ENCODE assay signal across 14 cellular contexts in genomic region chr4:153490985-153491483, GRCh38. TPM values are rescaled to one million over a fixed set of nuclear protein-coding genes. Genes with fewer than 3 reads are reported as not detected.
DNase-seq lines count a peak whose midpoint lies in the region; ATAC-seq and TF ChIP-seq lines count a peak whose summit lies in the region.
"Had no signal": no experiment of that assay in that cellular context is flagged by ENCODE, and none has a peak within 500 bp of the region (broad histone marks: within the 10 kb centered on the region; RNA-seq: fewer than 3 reads in every experiment).

No MANE protein-coding gene starts in this region.

- POLR2A ChIA-PET in activated CD4-positive, alpha-beta T cell treated with anti-CD3 and anti-CD28 coated beads, Interleukin-2, amount 10 ng/mL, durations not matched to agents 7 days and 5 days (lab: Charles Lee) = no interaction called here

- ATAC-seq in activated T-helper 17 cell treated with anti-CD3 and anti-CD28 coated beads, Interleukin-2, amount 50 U/mL, for 72 hours (replicated peaks) = no peak
- no peak for ATAC-seq in HG03432 (IDR thresholded peaks at IDR 0.05; ENCODE audit: unreplicated experiment)
- ATAC-seq: left cardiac atrium had no signal

- peaks cover 15% of the 10 kb centered on the region for H3K79me2 ChIP-seq in Karpas-422 (ENCODE audit: low read length)
- H3K79me2 ChIP-seq: parathyroid adenoma had no signal

- H3K9me3 Mint-ChIP-seq in activated CD4-positive, alpha-beta T cell treated with anti-CD3 and anti-CD28 coated beads, Interleukin-2, amount 10 ng/mL, durations not matched to agents 7 days and 5 days = no peaks in the 10 kb centered on the region
- H3K9me3 Mint-ChIP-seq in activated T-helper 17 cell treated with anti-CD3 and anti-CD28 coated beads, Interleukin-2, amount 50 U/mL, for 72 hours = no peaks in the 10 kb centered on the region
- H3K9me3 Mint-ChIP-seq in nephron = no peaks in the 10 kb centered on the region

- peaks cover 91% of the 10 kb centered on the region for H3K4me1 Mint-ChIP-seq in activated CD4-positive, alpha-beta T cell treated with anti-CD3 and anti-CD28 coated beads, Interleukin-2, amount 10 ng/mL, durations not matched to agents 7 days and 5 days
- H3K4me1 Mint-ChIP-seq in activated T-helper 17 cell treated with anti-CD3 and anti-CD28 coated beads, Interleukin-2, amount 50 U/mL, for 72 hours = peaks cover 69% of the 10 kb centered on the region
- H3K4me1 Mint-ChIP-seq in nephron = peaks cover 76% of the 10 kb centered on the region

- H3K4me3 Mint-ChIP-seq in activated CD4-positive, alpha-beta T cell treated with anti-CD3 and anti-CD28 coated beads, Interleukin-2, amount 10 ng/mL, durations not matched to agents 7 days and 5 days = peak overlapping the region; percentile 38
- peak overlapping the region; percentile 78 for H3K4me3 Mint-ChIP-seq in activated T-helper 17 cell treated with anti-CD3 and anti-CD28 coated beads, Interleukin-2, amount 50 U/mL, for 72 hours
- H3K4me3 Mint-ChIP-seq in nephron = no peak overlapping the region

- no peak overlapping the region for H3K4me2 ChIP-seq in Karpas-422 (ENCODE audit: low read depth, low read length, poor library complexity, severe bottlenecking)

- no peaks in the 10 kb centered on the region for H3K27me3 Mint-ChIP-seq in activated CD4-positive, alpha-beta T cell treated with anti-CD3 and anti-CD28 coated beads, Interleukin-2, amount 10 ng/mL, durations not matched to agents 7 days and 5 days
- H3K27me3 Mint-ChIP-seq in activated T-helper 17 cell treated with anti-CD3 and anti-CD28 coated beads, Interleukin-2, amount 50 U/mL, for 72 hours = no peaks in the 10 kb centered on the region
- H3K27me3 Mint-ChIP-seq in nephron (ENCODE audit: low read depth) = no peaks in the 10 kb centered on the region

- H3K9me2 ChIP-seq in Karpas-422 (replicated peaks; ENCODE audit: insufficient read depth, low read length) = no peaks in the 10 kb centered on the region

- peaks cover 37% of the 10 kb centered on the region for H3K4me1 ChIP-seq in Karpas-422 (ENCODE audit: low read length)
- H3K4me1 ChIP-seq: parathyroid adenoma had no signal

- H3K27ac ChIP-seq in Karpas-422 (ENCODE audit: low read length) = no peak overlapping the region
- H3K27ac ChIP-seq: parathyroid adenoma had no signal

- no peak overlapping the region for H3K4me3 ChIP-seq in Karpas-422 (ENCODE audit: low read length)
- H3K4me3 ChIP-seq: skin epidermis had no signal

- DNase-seq in activated CD4-positive, alpha-beta T cell treated with anti-CD3 and anti-CD28 coated beads, Interleukin-2, amount 10 ng/mL, durations not matched to agents 7 days and 5 days = no peak
- no peak for DNase-seq in activated CD4-positive, alpha-beta T cell treated with anti-CD3 and anti-CD28 coated beads, Interleukin-2, amount 50 U/mL, for 1 hour
- DNase-seq in Karpas-422 (no peak), A172 (ENCODE audit: low spot score) (no peak)
- DNase-seq: GDM1, left cardiac atrium, NCI-H345, SIG-M5 had no signal

- no peak overlapping the region for H3K9ac ChIP-seq in Karpas-422 (ENCODE audit: low read length)
- H3K9ac ChIP-seq: parathyroid adenoma had no signal

- H3K27ac Mint-ChIP-seq in activated CD4-positive, alpha-beta T cell treated with anti-CD3 and anti-CD28 coated beads, Interleukin-2, amount 10 ng/mL, durations not matched to agents 7 days and 5 days = peak overlapping the region; percentile 94
- peak overlapping the region; percentile 35 for H3K27ac Mint-ChIP-seq in activated T-helper 17 cell treated with anti-CD3 and anti-CD28 coated beads, Interleukin-2, amount 50 U/mL, for 72 hours
- H3K27ac Mint-ChIP-seq in nephron = peak overlapping the region in 2 of 3 experiments; percentile 6 to 37

- H3K27me3 ChIP-seq in Karpas-422 (ENCODE audit: low read length) = no peaks in the 10 kb centered on the region

- H3K36me3 Mint-ChIP-seq in activated CD4-positive, alpha-beta T cell treated with anti-CD3 and anti-CD28 coated beads, Interleukin-2, amount 10 ng/mL, durations not matched to agents 7 days and 5 days (ENCODE audit: low read depth) = peaks cover 26% of the 10 kb centered on the region
- H3K36me3 Mint-ChIP-seq in activated T-helper 17 cell treated with anti-CD3 and anti-CD28 coated beads, Interleukin-2, amount 50 U/mL, for 72 hours (ENCODE audit: low read depth) = peaks cover 53% of the 10 kb centered on the region
- H3K36me3 Mint-ChIP-seq in nephron (ENCODE audit: low read depth) = peaks cover 9% of the 10 kb centered on the region

- peaks cover 91% of the 10 kb centered on the region for H4K20me1 ChIP-seq in Karpas-422 (ENCODE audit: insufficient read depth, low read depth, low read length)

- CTCF ChIA-PET in activated CD4-positive, alpha-beta T cell treated with anti-CD3 and anti-CD28 coated beads, Interleukin-2, amount 10 ng/mL, durations not matched to agents 7 days and 5 days (lab: Charles Lee) = no interaction called here

- no peak for TF ChIP-seq CTCF in nephron (IDR thresholded peaks at IDR 0.05; ENCODE audit: unreplicated experiment in 3 of 3)

- peak; percentile 27 for TF ChIP-seq POLR2A in GM19099 (IDR thresholded peaks at IDR 0.05; ENCODE audit: extremely low read depth, insufficient read length, low read depth)

- no peaks in the 10 kb centered on the region for H3K9me3 ChIP-seq in Karpas-422 (ENCODE audit: low read length)

- H2AFZ ChIP-seq in Karpas-422 (ENCODE audit: low read length) = no peak overlapping the region
- H2AFZ ChIP-seq: parathyroid adenoma had no signal

- H3K36me3 ChIP-seq in Karpas-422 (ENCODE audit: insufficient read depth, low read length) = 0 out of 2 replicates have a peak, but pooled peaks cover 4% of the 10 kb centered on the region

RNA-seq across cellular contexts. Expression of gene TMEM131L, which starts 24.9 kb away (rescaled TPM):
- total RNA-seq in activated CD4-positive, alpha-beta T cell treated with anti-CD3 and anti-CD28 coated beads, Interleukin-2, amount 10 ng/mL, durations not matched to agents 7 days and 5 days = 10 to 100 TPM; 49.3 to 56.0 TPM
- total RNA-seq in activated T-helper 17 cell treated with anti-CD3 and anti-CD28 coated beads, Interleukin-2, amount 50 U/mL, for 72 hours = 10 to 100 TPM; 19.1 to 30.9 TPM
- 28.0 and 54.8 TPM in 2 replicates for total RNA-seq in Karpas-422 (2014; rRNA removed; shearing (Covaris generic); ENCODE audit: low replicate concordance)
- 8.6 and 9.0 TPM in 2 replicates for total RNA-seq in A172 (2014; rRNA removed; shearing (Covaris generic))

Comparison
In these comparisons a context has a peak if more than half of its experiments do, and no peak if none do; other contexts are left out.
1. H3K27ac Mint-ChIP-seq: peak in every context shown above with its lines; median percentile 94 in activated CD4-positive, alpha-beta T cell treated with anti-CD3 and anti-CD28 coated beads, Interleukin-2, amount 10 ng/mL, durations not matched to agents 7 days and 5 days; 35 in activated T-helper 17 cell treated with anti-CD3 and anti-CD28 coated beads, Interleukin-2, amount 50 U/mL, for 72 hours; 22 in nephron.
2. H3K4me3 Mint-ChIP-seq: peak in activated CD4-positive, alpha-beta T cell treated with anti-CD3 and anti-CD28 coated beads, Interleukin-2, amount 10 ng/mL, durations not matched to agents 7 days and 5 days (single experiment) and activated T-helper 17 cell treated with anti-CD3 and anti-CD28 coated beads, Interleukin-2, amount 50 U/mL, for 72 hours (single experiment); none in nephron (0 of 3).